ENCODE assay signal across 8 cellular contexts in the genomic region with DNA sequence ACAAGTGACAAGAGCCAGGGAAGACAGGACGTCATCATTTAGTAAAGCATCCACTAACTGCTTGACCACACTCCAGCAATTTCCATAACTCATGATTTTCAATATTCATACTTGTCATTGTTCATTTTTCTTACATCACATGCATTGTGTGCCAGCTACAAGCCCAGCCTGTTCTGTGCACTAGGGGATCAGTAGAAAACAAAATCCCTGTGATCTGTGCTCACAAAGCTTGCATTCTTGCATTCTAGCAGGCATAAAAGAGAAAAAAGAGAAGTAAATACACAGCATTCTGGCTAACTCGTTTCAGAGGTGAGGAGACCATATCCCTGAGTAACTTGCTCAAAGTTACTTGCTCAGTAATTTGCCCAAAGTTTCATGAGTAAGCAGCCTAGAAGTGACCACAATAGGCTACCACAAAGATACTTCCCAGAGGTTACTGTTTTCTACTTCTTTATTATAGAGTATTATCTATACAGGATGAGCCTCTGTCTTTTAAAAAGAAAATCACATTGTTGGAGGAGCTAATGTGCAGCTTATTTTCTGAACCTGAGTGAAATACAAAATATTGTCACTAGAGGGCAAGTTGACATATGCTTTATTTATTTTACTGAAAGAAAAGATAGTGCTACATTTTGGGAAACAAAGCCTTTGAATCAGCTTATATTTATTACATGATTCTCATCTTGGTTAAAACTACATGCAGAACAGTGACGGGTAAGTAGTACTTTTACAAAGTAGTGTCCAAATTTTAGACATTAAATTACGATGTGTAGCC.
A peak's percentile ranks its signal among the peaks of the same experiment; 100 is the strongest.
DNase-seq lines count a peak whose midpoint lies in the region; ATAC-seq, FAIRE-seq and TF ChIP-seq lines count a peak whose summit lies in the region.

No MANE protein-coding gene starts in this region.

- H4K20me1 ChIP-seq in astrocyte (ENCODE audit: insufficient read depth, low read length): no peaks in the 10 kb centered on the region

- no peaks in the 10 kb centered on the region for H3K36me3 Mint-ChIP-seq in astrocyte (ENCODE audit: low read depth, unreplicated experiment)

- no peak for FAIRE-seq in astrocyte (lab: Jason Lieb, UNC)

- H3K4me1 Mint-ChIP-seq in astrocyte (ENCODE audit: low read depth, unreplicated experiment): peaks cover 2% of the 10 kb centered on the region

- H3K4me3 ChIP-seq in heart right ventricle (no peak overlapping the region), astrocyte (ENCODE audit: insufficient read depth, low read depth, low read length) (no peak overlapping the region), aorta (ENCODE audit: low read length in 2 of 2) (no peak overlapping the region)

- H3K9ac ChIP-seq in astrocyte (ENCODE audit: low read length): no peak overlapping the region

- peaks cover 6% of the 10 kb centered on the region for H3K27me3 Mint-ChIP-seq in astrocyte (ENCODE audit: low read depth, unreplicated experiment)

- no peaks in the 10 kb centered on the region for H3K9me3 Mint-ChIP-seq in astrocyte (ENCODE audit: unreplicated experiment)

- intact Hi-C loops in heart right ventricle (cut with DNase I): loop anchor here in 3 of 10 donors (5.0 to 10.0 kb wide), 3 partner anchors 305 to 315 kb away; no protein-coding TSS in a partner anchor
- intact Hi-C loops in Right ventricle myocardium superior (cut with DNase I): no loop called here
- intact Hi-C loops in aorta (cut with DNase I): no loop called here

- 49 to 65% methylated on average over 4 of the region's 4 CpGs for WGBS in heart right ventricle, 2 donors
- 52 to 54% methylated on average over 4 of the region's 4 CpGs for WGBS in aorta, 2 donors

- TF ChIP-seq CTCF in heart right ventricle (IDR thresholded peaks at IDR 0.05): peak in 8 of 9 donors; percentile 9 to 47 (median 31)
- TF ChIP-seq CTCF in astrocyte (IDR thresholded peaks at IDR 0.05; ENCODE audit: insufficient read depth, low read depth, low read length): peak; percentile 15

- H3K27me3 ChIP-seq in heart right ventricle (peaks cover 0 to 6% (median 0%) of the 10 kb centered on the region in 7 donors), astrocyte (ENCODE audit: insufficient read depth, low read length) (no peaks in the 10 kb centered on the region), aorta (ENCODE audit: control insufficient read depth in 1 of 2, insufficient read depth in 2 of 2, low read length in 1 of 2) (no peaks in the 10 kb centered on the region)

- no peak overlapping the region for H3K4me2 ChIP-seq in astrocyte (ENCODE audit: low read length)

- no peak overlapping the region for H3K27ac Mint-ChIP-seq in astrocyte (ENCODE audit: unreplicated experiment)

- ATAC-seq in heart right ventricle: no peak
- no peak for ATAC-seq in Right ventricle myocardium superior (ENCODE audit: poor library complexity)
- ATAC-seq in aorta (ENCODE audit: low FRiP score): peak; percentile 52
- ATAC-seq in HG03378 (IDR thresholded peaks at IDR 0.05; ENCODE audit: unreplicated experiment): no peak
- ATAC-seq in HG03565 (IDR thresholded peaks at IDR 0.05; ENCODE audit: unreplicated experiment): no peak

- H3K27ac ChIP-seq in heart right ventricle: no peak overlapping the region
- no peak overlapping the region for H3K27ac ChIP-seq in astrocyte (ENCODE audit: low read depth, low read length)
- no peak overlapping the region for H3K27ac ChIP-seq in aorta (ENCODE audit: low read depth in 1 of 2, low read length in 2 of 2)

- DNase-seq in heart right ventricle: no peak
- no peak for DNase-seq in Right ventricle myocardium superior
- DNase-seq in astrocyte (ENCODE audit: low read depth): no peak
- DNase-seq in kidney glomerular epithelial cell (lab: John Stamatoyannopoulos, UW): peak; percentile 44
- no peak for DNase-seq in aorta
- DNase-seq in EL: no peak

- H3K36me3 ChIP-seq in heart right ventricle (no peaks in the 10 kb centered on the region), astrocyte (ENCODE audit: insufficient read depth, low read length) (no peaks in the 10 kb centered on the region), aorta (ENCODE audit: control insufficient read depth in 1 of 2, insufficient read depth in 2 of 2, low read length in 1 of 2) (no peaks in the 10 kb centered on the region)

- H3K79me2 ChIP-seq in astrocyte (ENCODE audit: insufficient read depth, low read length): no peaks in the 10 kb centered on the region

- no peaks in the 10 kb centered on the region for H3K4me1 ChIP-seq in heart right ventricle
- H3K4me1 ChIP-seq in astrocyte (ENCODE audit: insufficient read depth, low read length): no peaks in the 10 kb centered on the region
- H3K4me1 ChIP-seq in aorta (ENCODE audit: control insufficient read depth in 1 of 2, insufficient read depth in 2 of 2, low read length in 2 of 2): no peaks in the 10 kb centered on the region

- H2AFZ ChIP-seq in astrocyte (ENCODE audit: low read depth, low read length): no peak overlapping the region

- H3K9me3 ChIP-seq in heart right ventricle: no peaks in the 10 kb centered on the region
- H3K9me3 ChIP-seq in astrocyte (ENCODE audit: insufficient read depth, low read depth, low read length): no peaks in the 10 kb centered on the region
- no peaks in the 10 kb centered on the region for H3K9me3 ChIP-seq in aorta (ENCODE audit: control insufficient read depth, low read length)

- no peak overlapping the region for H3K4me3 Mint-ChIP-seq in astrocyte (ENCODE audit: unreplicated experiment)
